In genomic region chr10:120806081-120806480, GRCh38 we compare ENCODE assay signal across 30 cellular contexts.
"Had no signal": no experiment of that assay in that cellular context is flagged by ENCODE, and none has a peak within 500 bp of the region (broad histone marks: within the 10 kb centered on the region; RNA-seq: fewer than 3 reads in every experiment).

No MANE protein-coding gene starts in this region.

- H3K9me3 ChIP-seq: heart left ventricle, left lung, mucosa of descending colon, stomach, testis, thyroid gland, transverse colon, upper lobe of right lung had no signal

- FAIRE-seq: islet of Langerhans, kidney, urothelium cell line had no signal

- H3K79me2 ChIP-seq: parathyroid adenoma had no signal

- H3K36me3 ChIP-seq: heart left ventricle, left lung, stomach, thyroid gland, transverse colon, upper lobe of right lung had no signal

- H2AFZ ChIP-seq: parathyroid adenoma had no signal

- DNase-seq: heart left ventricle; hypothalamus; immature natural killer cell; kidney; left colon; left lung; midbrain; mucosa of descending colon; naive thymus-derived CD4-positive, alpha-beta T cell; nucleus accumbens; retina; right cardiac atrium; stimulated activated CD4-positive, alpha-beta T cell treated with anti-CD3 and anti-CD28 coated beads, Interleukin-12 subunit alpha, Interleukin-12 subunit beta, amount 100 ng/mL, for 4 hours; stimulated activated CD4-positive, alpha-beta T cell treated with anti-CD3 and anti-CD28 coated beads, Interleukin-15, amount 100 ng/mL, for 24 hours; stimulated activated CD4-positive, alpha-beta T cell treated with anti-CD3 and anti-CD28 coated beads, Interleukin-2, amount 100 ng/mL, for 24 hours; stimulated activated CD4-positive, alpha-beta T cell treated with anti-CD3 and anti-CD28 coated beads, Interleukin-4, amount 100 ng/mL, for 1 hour; stimulated activated naive B cell treated with anti-CD40 and anti-IgM and Interleukin-4, amounts not matched to agents 10 μg/mL and 1 μg/mL and 100 μg/mL, for 72 hours; stimulated activated naive CD8-positive, alpha-beta T cell treated with anti-CD3 and anti-CD28 coated beads, Interleukin-15, Interleukin-2, amounts not matched to agents 100 U/mL and 50 U/mL, for 24 hours; stomach; testis; thyroid gland; transverse colon; upper lobe of right lung had no signal

- H3K9ac ChIP-seq: parathyroid adenoma had no signal

- H3K27me3 ChIP-seq: left lung, stomach, testis, thyroid gland, transverse colon, upper lobe of right lung had no signal

- H3K4me3 ChIP-seq: heart left ventricle, left lung, lung, mucosa of descending colon, skin epidermis, stomach, testis, thyroid gland, transverse colon, upper lobe of right lung had no signal

- ATAC-seq: heart left ventricle; left colon; left lung; mucosa of descending colon; naive thymus-derived CD4-positive, alpha-beta T cell; natural killer cell treated with Interleukin-12 subunit alpha and Interleukin-12 subunit beta and Interleukin-15 and Interleukin-18, amount 100 ng/mL, for 72 hours; right cardiac atrium; sciatic nerve; stimulated activated naive B cell treated with anti-CD40 and anti-IgM and Interleukin-4, amounts not matched to agents 10 μg/mL and 1 μg/mL and 100 μg/mL, for 72 hours; stimulated activated naive CD8-positive, alpha-beta T cell treated with anti-CD3 and anti-CD28 coated beads, Interleukin-15, Interleukin-2, amounts not matched to agents 100 U/mL and 50 U/mL, for 24 hours; upper lobe of right lung had no signal

- H3K27ac ChIP-seq: heart left ventricle, left lung, parathyroid adenoma, skin epidermis, stomach, testis, thyroid gland, transverse colon, upper lobe of right lung had no signal

- H3K4me1 ChIP-seq: heart left ventricle, parathyroid adenoma, stomach, testis, thyroid gland, transverse colon, upper lobe of right lung had no signal
